Comparison of ENCODE assay signal across 24 cellular contexts in the genomic region with DNA sequence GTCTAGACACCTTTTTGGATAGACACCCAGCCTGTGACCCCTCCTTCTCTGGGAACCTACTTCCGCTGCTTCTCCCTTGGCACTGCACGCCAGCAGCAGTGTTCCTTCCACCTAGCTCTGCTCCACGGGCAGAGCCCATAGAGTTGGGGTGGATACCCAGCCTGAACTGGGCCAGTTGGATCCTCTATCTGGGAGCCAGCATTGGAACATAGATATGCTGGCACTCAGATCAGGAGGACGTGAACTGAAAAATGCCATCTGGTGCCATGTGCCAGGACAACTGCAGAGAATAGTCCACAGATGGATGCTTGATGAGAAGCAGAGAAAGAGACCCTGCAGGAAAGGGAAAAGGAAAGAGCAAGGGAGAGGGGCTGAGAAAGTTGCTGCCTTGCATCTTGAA. TPM values are rescaled to one million over a fixed set of nuclear protein-coding genes. Genes with fewer than 3 reads are reported as not detected.
DNase-seq lines count a peak whose midpoint lies in the region; ATAC-seq and TF ChIP-seq lines count a peak whose summit lies in the region.
"Had no signal": no experiment of that assay in that cellular context is flagged by ENCODE, and none has a peak within 500 bp of the region (broad histone marks: within the 10 kb centered on the region; RNA-seq: fewer than 3 reads in every experiment).

No MANE protein-coding gene starts in this region.

- H3K27me3 Mint-ChIP-seq in activated CD8-positive, alpha-beta memory T cell treated with anti-CD3 and anti-CD28 coated beads, Interleukin-2, amount 10 ng/mL, durations not matched to agents 7 days and 5 days = peaks cover 1% of the 10 kb centered on the region
- peaks cover 0 to 23% (median 11%) of the 10 kb centered on the region in 5 donors for H3K27me3 Mint-ChIP-seq in naive thymus-derived CD4-positive, alpha-beta T cell
- H3K27me3 Mint-ChIP-seq: CD4-positive, CD25-positive, alpha-beta regulatory T cell; IgD-negative memory B cell had no signal

- intact Hi-C loops in left ventricle myocardium inferior (cut with micrococcal nuclease) = no loop called here
- intact Hi-C loops in naive thymus-derived CD4-positive, alpha-beta T cell (cut with micrococcal nuclease) = no loop called here

- no peaks in the 10 kb centered on the region for H3K36me3 Mint-ChIP-seq in activated CD8-positive, alpha-beta memory T cell treated with anti-CD3 and anti-CD28 coated beads, Interleukin-2, amount 10 ng/mL, durations not matched to agents 7 days and 5 days
- peaks cover 0 to 16% (median 5%) of the 10 kb centered on the region in 5 donors for H3K36me3 Mint-ChIP-seq in naive thymus-derived CD4-positive, alpha-beta T cell

- peaks cover 3% of the 10 kb centered on the region for H3K4me1 Mint-ChIP-seq in activated CD8-positive, alpha-beta memory T cell treated with anti-CD3 and anti-CD28 coated beads, Interleukin-2, amount 10 ng/mL, durations not matched to agents 7 days and 5 days
- peaks cover 7 to 27% (median 12%) of the 10 kb centered on the region in 7 donors for H3K4me1 Mint-ChIP-seq in naive thymus-derived CD4-positive, alpha-beta T cell
- H3K4me1 Mint-ChIP-seq: IgD-negative memory B cell had no signal

- no peak overlapping the region for H3K4me3 Mint-ChIP-seq in activated CD8-positive, alpha-beta memory T cell treated with anti-CD3 and anti-CD28 coated beads, Interleukin-2, amount 10 ng/mL, durations not matched to agents 7 days and 5 days
- no peak overlapping the region for H3K4me3 Mint-ChIP-seq in naive thymus-derived CD4-positive, alpha-beta T cell
- H3K4me3 Mint-ChIP-seq: CD4-positive, CD25-positive, alpha-beta regulatory T cell; H9; IgD-negative memory B cell had no signal

- H3K27ac Mint-ChIP-seq in activated CD8-positive, alpha-beta memory T cell treated with anti-CD3 and anti-CD28 coated beads, Interleukin-2, amount 10 ng/mL, durations not matched to agents 7 days and 5 days = no peak overlapping the region
- H3K27ac Mint-ChIP-seq in naive thymus-derived CD4-positive, alpha-beta T cell = no peak overlapping the region
- H3K27ac Mint-ChIP-seq: IgD-negative memory B cell had no signal

- H3K9me3 ChIP-seq in WERI-Rb-1 (ENCODE audit: severe bottlenecking) (no peaks in the 10 kb centered on the region), left ventricle myocardium inferior (replicated peaks) (no peaks in the 10 kb centered on the region)
- H3K9me3 ChIP-seq in naive thymus-derived CD4-positive, alpha-beta T cell (ENCODE audit: control insufficient read depth in 2 of 3, low read length in 3 of 3) = no peaks in the 10 kb centered on the region
- H3K9me3 ChIP-seq: BE2C had no signal

- CTCF ChIA-PET in activated CD8-positive, alpha-beta memory T cell treated with anti-CD3 and anti-CD28 coated beads, Interleukin-2, amount 10 ng/mL, durations not matched to agents 7 days and 5 days (lab: Charles Lee) = interaction anchor here (1.6 kb wide), 1 partner anchor 142 kb away, joined by 5 read pairs; no protein-coding TSS in a partner anchor
- CTCF ChIA-PET in naive thymus-derived CD4-positive, alpha-beta T cell (lab: Charles Lee) = no interaction called here

- no peaks in the 10 kb centered on the region for H3K9me3 Mint-ChIP-seq in activated CD8-positive, alpha-beta memory T cell treated with anti-CD3 and anti-CD28 coated beads, Interleukin-2, amount 10 ng/mL, durations not matched to agents 7 days and 5 days (ENCODE audit: low read depth)
- H3K9me3 Mint-ChIP-seq in naive thymus-derived CD4-positive, alpha-beta T cell = no peaks in the 10 kb centered on the region
- H3K9me3 Mint-ChIP-seq: CD4-positive, CD25-positive, alpha-beta regulatory T cell; H9; IgD-negative memory B cell had no signal

- peaks cover 45% of the 10 kb centered on the region for H3K4me1 ChIP-seq in left ventricle myocardium inferior
- H3K4me1 ChIP-seq in naive thymus-derived CD4-positive, alpha-beta T cell (ENCODE audit: control insufficient read depth in 2 of 2, insufficient read depth in 2 of 2, low read length in 2 of 2) = peaks cover 0 to 10% of the 10 kb centered on the region in 2 donors
- H3K4me1 ChIP-seq: BE2C had no signal

- H3K27ac ChIP-seq in WERI-Rb-1 (no peak overlapping the region), left ventricle myocardium inferior (replicated peaks) (peak overlapping the region; percentile 6), substantia nigra (ENCODE audit: low read depth, low read length, poor library complexity, severe bottlenecking) (peak overlapping the region; percentile 23)
- no peak overlapping the region for H3K27ac ChIP-seq in naive thymus-derived CD4-positive, alpha-beta T cell (ENCODE audit: low read depth, low read length)
- H3K27ac ChIP-seq: HL-60, SK-N-MC had no signal

- ATAC-seq in activated CD8-positive, alpha-beta memory T cell treated with anti-CD3 and anti-CD28 coated beads, Interleukin-2, amount 10 ng/mL, durations not matched to agents 7 days and 5 days = no peak
- no peak for ATAC-seq in naive thymus-derived CD4-positive, alpha-beta T cell

- H3K36me3 ChIP-seq in WERI-Rb-1 = peaks cover 5% of the 10 kb centered on the region; the same call in 1 of the 2 replicates
- peaks cover 14% of the 10 kb centered on the region for H3K36me3 ChIP-seq in left ventricle myocardium inferior
- no peaks in the 10 kb centered on the region for H3K36me3 ChIP-seq in naive thymus-derived CD4-positive, alpha-beta T cell (ENCODE audit: control insufficient read depth in 2 of 3, insufficient read depth in 3 of 3, low read length in 3 of 3)
- H3K36me3 ChIP-seq: BE2C had no signal

- TF ChIP-seq CTCF in WERI-Rb-1 (IDR thresholded peaks at IDR 0.05; ENCODE audit: low read depth, low read length) (no peak), left ventricle myocardium inferior (IDR thresholded peaks at IDR 0.05; ENCODE audit: borderline replicate concordance) (no peak)

- no peaks in the 10 kb centered on the region for H3K27me3 ChIP-seq in WERI-Rb-1 (ENCODE audit: insufficient read depth, low read depth, severe bottlenecking)
- no peaks in the 10 kb centered on the region for H3K27me3 ChIP-seq in left ventricle myocardium inferior (ENCODE audit: low read depth)
- no peaks in the 10 kb centered on the region for H3K27me3 ChIP-seq in naive thymus-derived CD4-positive, alpha-beta T cell (ENCODE audit: control insufficient read depth in 2 of 2, insufficient read depth in 2 of 2, low read length in 2 of 2)
- H3K27me3 ChIP-seq: BE2C had no signal

- H3K4me3 ChIP-seq in WERI-Rb-1 (ENCODE audit: low read depth, low read length) (no peak overlapping the region), left ventricle myocardium inferior (no peak overlapping the region)
- H3K4me3 ChIP-seq in naive thymus-derived CD4-positive, alpha-beta T cell (ENCODE audit: low read length) = no peak overlapping the region
- H3K4me3 ChIP-seq: SK-N-MC had no signal

- POLR2A ChIA-PET in naive thymus-derived CD4-positive, alpha-beta T cell (lab: Charles Lee) = no interaction called here

- DNase-seq in activated CD8-positive, alpha-beta memory T cell treated with anti-CD3 and anti-CD28 coated beads, Interleukin-2, amount 10 ng/mL, durations not matched to agents 7 days and 5 days = peak; percentile 29
- no peak for DNase-seq in activated CD8-positive, alpha-beta memory T cell treated with anti-CD3 and anti-CD28 coated beads, Interleukin-2, amount 50 U/mL, for 48 hours
- peak; percentile 2 for DNase-seq in WERI-Rb-1
- DNase-seq in left ventricle myocardium inferior = no peak
- no peak for DNase-seq in substantia nigra (lab: John Stamatoyannopoulos, UW)
- no peak for DNase-seq in HuH-7.5 (ENCODE audit: low spot score)
- no peak for DNase-seq in NCI-H1092 (lab: John Stamatoyannopoulos, UW)
- DNase-seq in naive thymus-derived CD4-positive, alpha-beta T cell = no peak
- DNase-seq: BE2C; Calu3; CD4-positive, CD25-positive, alpha-beta regulatory T cell; DMS79; H9; Karpas-422; NCI-H1436; NCI-H2029 treated with DMSO at 0.1 percent for 48 hours; NCI-H748 treated with DMSO at 0.1 percent for 48 hours; NK-92 treated with Interleukin-12 subunit alpha and Interleukin-12 subunit beta, amount 100 ng/mL, for 24 hours; SHP77 had no signal

RNA-seq across cellular contexts. Expression of gene ANGPTL2, which starts 39.3 kb away (rescaled TPM):
- total RNA-seq in activated CD8-positive, alpha-beta memory T cell treated with anti-CD3 and anti-CD28 coated beads, Interleukin-2, amount 10 ng/mL, durations not matched to agents 7 days and 5 days = not detected
- 35.7 TPM for total RNA-seq in left ventricle myocardium inferior
- total RNA-seq in naive thymus-derived CD4-positive, alpha-beta T cell = not detected
- not detected for polyA plus RNA-seq in naive thymus-derived CD4-positive, alpha-beta T cell
- total RNA-seq: Calu3; CD4-positive, CD25-positive, alpha-beta regulatory T cell; MCF 10A; OCI-LY7 had no signal
- polyA plus RNA-seq: CD4-positive, CD25-positive, alpha-beta regulatory T cell had no signal

Comparison
In these comparisons a context has a peak if more than half of its experiments do, and no peak if none do; other contexts are left out.
1. DNase-seq: peak in activated CD8-positive, alpha-beta memory T cell treated with anti-CD3 and anti-CD28 coated beads, Interleukin-2, amount 10 ng/mL, durations not matched to agents 7 days and 5 days (single experiment) and WERI-Rb-1 (single experiment); none in activated CD8-positive, alpha-beta memory T cell treated with anti-CD3 and anti-CD28 coated beads, Interleukin-2, amount 50 U/mL, for 48 hours (single experiment), left ventricle myocardium inferior (single experiment), substantia nigra (0 of 49), HuH-7.5 (single experiment), NCI-H1092 (single experiment) and naive thymus-derived CD4-positive, alpha-beta T cell (0 of 9).
2. H3K27ac ChIP-seq: peak in left ventricle myocardium inferior (single experiment) and substantia nigra (single experiment); none in WERI-Rb-1 (single experiment) and naive thymus-derived CD4-positive, alpha-beta T cell (single experiment).
3. RNA of gene ANGPTL2, which starts 39.3 kb away (total RNA-seq): 35.7 TPM in left ventricle myocardium inferior (single experiment); not detected in activated CD8-positive, alpha-beta memory T cell treated with anti-CD3 and anti-CD28 coated beads, Interleukin-2, amount 10 ng/mL, durations not matched to agents 7 days and 5 days and not detected in naive thymus-derived CD4-positive, alpha-beta T cell; every median in the first group is over 10 times any median in the second.